21 cellular contexts compared by ENCODE assay signal in the genomic region with DNA sequence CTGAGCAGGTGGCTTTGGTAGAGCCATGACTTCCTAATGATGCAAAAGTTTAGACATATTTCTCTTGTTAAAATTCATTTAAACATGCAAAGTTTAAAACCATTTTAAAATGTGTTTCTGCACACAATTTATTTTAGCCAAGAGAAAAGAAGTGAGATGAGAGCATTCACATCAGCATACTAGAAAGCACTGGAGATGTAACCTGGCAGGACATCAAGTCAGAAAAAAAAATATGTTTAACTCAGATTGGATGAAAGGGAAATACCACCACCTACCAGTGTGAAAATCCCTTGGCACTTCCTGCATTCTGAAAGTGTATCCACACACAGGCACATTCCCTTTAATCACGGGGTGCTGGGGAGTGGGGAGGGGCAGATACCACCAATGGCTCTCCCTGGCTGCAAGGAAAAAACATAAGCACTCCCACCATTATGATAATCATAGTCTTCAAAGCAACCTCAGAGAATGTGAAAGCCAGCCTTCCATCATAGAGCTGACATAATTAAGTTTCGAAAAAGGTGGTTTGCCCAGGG.
"Had no signal": no experiment of that assay in that cellular context is flagged by ENCODE, and none has a peak within 500 bp of the region (broad histone marks: within the 10 kb centered on the region; RNA-seq: fewer than 3 reads in every experiment).

No MANE protein-coding gene starts in this region.

- DNase-seq: KBM-7, MG63, NCI-H1092, NCI-H1105 treated with DMSO at 0.1 percent for 48 hours, NCI-H1417 treated with DMSO at 0.1 percent for 48 hours, NCI-H146, NCI-H1694 treated with DMSO at 0.1 percent for 48 hours, NCI-H1930, NCI-H2081, NCI-H2107, NCI-H2227 treated with DMSO at 0.1 percent for 48 hours, NCI-H524, NCI-H526 treated with DMSO at 0.1 percent for 48 hours, NCI-H748 treated with DMSO at 0.1 percent for 48 hours, Right ventricle myocardium superior, RPMI8226, SIG-M5 had no signal

- H3K4me3 ChIP-seq: MG63, SJSA1, SK-N-MC had no signal

- H3K27ac ChIP-seq: HL-60, SJSA1, SK-N-MC had no signal

- FAIRE-seq: RCC 7860 had no signal

- H3K9me3 ChIP-seq: SJSA1 had no signal

- H3K27me3 ChIP-seq: MG63, SJSA1 had no signal

- H3K4me1 ChIP-seq: SJSA1 had no signal

- H3K36me3 ChIP-seq: SJSA1 had no signal
